In the genomic region with DNA sequence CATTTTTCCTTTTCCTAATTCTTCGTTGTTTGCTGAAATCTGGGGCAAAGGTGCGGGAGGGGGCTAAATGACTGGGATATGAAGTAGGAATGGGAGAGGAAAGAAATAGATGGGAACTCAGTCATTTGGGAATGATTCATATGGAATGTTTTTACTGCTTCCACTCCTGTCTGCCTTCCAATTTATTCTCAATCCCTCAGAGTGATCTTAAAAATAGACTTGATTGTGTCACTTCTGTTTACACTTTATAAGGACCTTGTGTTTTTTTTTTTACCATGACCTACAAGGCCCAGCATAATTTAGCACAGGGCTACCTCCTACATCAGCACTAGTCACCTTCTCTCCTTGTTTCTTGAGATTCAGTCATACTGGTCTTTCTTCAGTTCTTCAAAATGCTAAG, we compare ENCODE assay signal across 12 cellular contexts.
DNase-seq lines count a peak whose midpoint lies in the region; ATAC-seq and TF ChIP-seq lines count a peak whose summit lies in the region.
"Had no signal": no experiment of that assay in that cellular context is flagged by ENCODE, and none has a peak within 500 bp of the region (broad histone marks: within the 10 kb centered on the region; RNA-seq: fewer than 3 reads in every experiment).

No MANE protein-coding gene starts in this region.

- no peak overlapping the region for H4K8ac ChIP-seq in H9 (replicated peaks; ENCODE audit: insufficient read length, low read depth, low read length)

- no peak overlapping the region for H2AK5ac ChIP-seq in H9 (ENCODE audit: insufficient read length, low read length)

- H3K36me3 Mint-ChIP-seq in H9 (ENCODE audit: insufficient read depth in 1 of 3, low read depth in 3 of 3), result peaks cover 20 to 52% (median 49%) of the 10 kb centered on the region in 3 experiments

- H3K18ac ChIP-seq in H9 (ENCODE audit: insufficient read length, low read depth, low read length), result no peak overlapping the region

- no peak for DNase-seq in H9
- DNase-seq in amniotic stem cell (lab: John Stamatoyannopoulos, UW), result peak; percentile 34
- DNase-seq in right atrium auricular region (ENCODE audit: low spot score), result no peak
- DNase-seq in stomach, result no peak
- no peak for DNase-seq in GF-D8 (lab: John Stamatoyannopoulos, UW)
- no peak for DNase-seq in hypothalamus (lab: John Stamatoyannopoulos, UW)
- DNase-seq in NCI-H2196 (lab: John Stamatoyannopoulos, UW; ENCODE audit: unreplicated experiment), result no peak
- DNase-seq: activated gamma-delta T cell, NCI-H446 treated with DMSO at 0.1 percent for 48 hours, retina had no signal

- no peak overlapping the region for H4K91ac ChIP-seq in H9 (ENCODE audit: insufficient read length, low read depth, low read length)

- intact Hi-C loops in stomach (cut with DNase I; ENCODE audit: low total_unique reads), result no loop called here

- H3K27me3 ChIP-seq in H9 (ENCODE audit: insufficient read depth, low read length) (no peaks in the 10 kb centered on the region), right atrium auricular region (no peaks in the 10 kb centered on the region), stomach (no peaks in the 10 kb centered on the region)

- no peak overlapping the region for H3K56ac ChIP-seq in H9 (ENCODE audit: insufficient read length, low read depth, low read length)

- H2BK12ac ChIP-seq in H9 (ENCODE audit: insufficient read length, low read depth, low read length), result no peak overlapping the region

- no peak for TF ChIP-seq POLR2A in stomach (IDR thresholded peaks at IDR 0.05)

- no peak overlapping the region for H4K5ac ChIP-seq in H9 (ENCODE audit: insufficient read length, low read depth, low read length)

- H2BK20ac ChIP-seq in H9 (ENCODE audit: low read depth, low read length, poor library complexity, severe bottlenecking), result no peak overlapping the region

- ATAC-seq in HG03108 (IDR thresholded peaks at IDR 0.05; ENCODE audit: unreplicated experiment), result no peak
- ATAC-seq: stimulated activated effector memory CD8-positive, alpha-beta T cell treated with anti-CD3 and anti-CD28 coated beads, Interleukin-12 subunit alpha, Interleukin-12 subunit beta, amount 100 ng/mL, for 72 hours had no signal

- H3K9me3 ChIP-seq in H9 (ENCODE audit: control insufficient read depth, low read depth, low read length) (no peaks in the 10 kb centered on the region), right atrium auricular region (no peaks in the 10 kb centered on the region), stomach (no peaks in the 10 kb centered on the region)

- no peak for TF ChIP-seq EP300 in stomach (IDR thresholded peaks at IDR 0.05)

- no peaks in the 10 kb centered on the region for H3K79me1 ChIP-seq in H9 (ENCODE audit: insufficient read depth, low read depth, low read length, poor library complexity, severe bottlenecking)

- peak overlapping the region; percentile 15 to 50 (median 39); a peak in 6 of 7 replicates for H3K27ac Mint-ChIP-seq in H9
- H3K27ac Mint-ChIP-seq: stimulated activated effector memory CD8-positive, alpha-beta T cell treated with anti-CD3 and anti-CD28 coated beads, Interleukin-12 subunit alpha, Interleukin-12 subunit beta, amount 100 ng/mL, for 72 hours had no signal

- H2AFZ ChIP-seq in H9 (ENCODE audit: low read length), result no peak overlapping the region

- no peak overlapping the region for H3K9ac ChIP-seq in H9 (ENCODE audit: extremely low read depth, insufficient read length, low read length)

- no peak overlapping the region for H3T11ph ChIP-seq in H9 (ENCODE audit: low read length)

- no CpG with 5 or more reads among the region's 2 CpGs for WGBS in H9 (ENCODE audit: extremely low coverage, insufficient read length, low lambda C conversion rate)
- 31 to 48% (median 41%) methylated on average over 2 of the region's 2 CpGs for WGBS in stomach, 5 donors

- no peak overlapping the region for H2BK120ac ChIP-seq in H9 (ENCODE audit: low read depth, low read length, poor library complexity, severe bottlenecking)

- H2BK5ac ChIP-seq in H9 (ENCODE audit: insufficient read length, low read length), result no peak overlapping the region

- no peaks in the 10 kb centered on the region for H3K27me3 Mint-ChIP-seq in H9 (ENCODE audit: low read depth)

- H3K79me2 ChIP-seq in H9 (ENCODE audit: insufficient read depth, low read length), result no peaks in the 10 kb centered on the region

- no peaks in the 10 kb centered on the region for H3K23me2 ChIP-seq in H9 (ENCODE audit: insufficient read length, low read depth, low read length, poor library complexity, severe bottlenecking)

- no peaks in the 10 kb centered on the region for H3K4me1 ChIP-seq in H9 (ENCODE audit: insufficient read depth, low read length)
- peaks cover 0 to 6% of the 10 kb centered on the region in 2 donors for H3K4me1 ChIP-seq in right atrium auricular region
- peaks cover 4 to 30% (median 9%) of the 10 kb centered on the region in 4 donors for H3K4me1 ChIP-seq in stomach

- H3K14ac ChIP-seq in H9 (ENCODE audit: insufficient read depth, low read length), result no peak overlapping the region

- no peaks in the 10 kb centered on the region for H3K4me1 Mint-ChIP-seq in H9
- H3K4me1 Mint-ChIP-seq: stimulated activated effector memory CD8-positive, alpha-beta T cell treated with anti-CD3 and anti-CD28 coated beads, Interleukin-12 subunit alpha, Interleukin-12 subunit beta, amount 100 ng/mL, for 72 hours had no signal

- no peak overlapping the region for H3K4me3 Mint-ChIP-seq in H9
- H3K4me3 Mint-ChIP-seq: stimulated activated effector memory CD8-positive, alpha-beta T cell treated with anti-CD3 and anti-CD28 coated beads, Interleukin-12 subunit alpha, Interleukin-12 subunit beta, amount 100 ng/mL, for 72 hours had no signal

- no peak overlapping the region for H3K4me2 ChIP-seq in H9 (ENCODE audit: insufficient read depth, insufficient read length, low read length)

- H4K20me1 ChIP-seq in H9 (ENCODE audit: control insufficient read depth, insufficient read depth, insufficient read length), result no peaks in the 10 kb centered on the region

- no peak overlapping the region for H3K4ac ChIP-seq in H9 (ENCODE audit: low read depth, low read length)

- H2BK15ac ChIP-seq in H9 (ENCODE audit: low read depth, low read length), result no peak overlapping the region

- H3K4me3 ChIP-seq in right atrium auricular region, result no peak overlapping the region
- H3K4me3 ChIP-seq in stomach, result no peak overlapping the region

- no peak overlapping the region for H3K23ac ChIP-seq in H9 (ENCODE audit: insufficient read length, low read depth, low read length)

- H3K27ac ChIP-seq in H9 (ENCODE audit: insufficient read length, low read depth, low read length) (no peak overlapping the region), right atrium auricular region (peak overlapping the region; percentile 30 to 37), stomach (peak overlapping the region in 4 of 5 donors; percentile 21 to 58 (median 42))

- TF ChIP-seq CTCF in H9 (conservative IDR thresholded peaks at IDR 0.05) (no peak), right atrium auricular region (IDR thresholded peaks at IDR 0.05) (no peak), stomach (IDR thresholded peaks at IDR 0.05) (no peak)

- peaks cover 13% of the 10 kb centered on the region for H3K36me3 ChIP-seq in right atrium auricular region
- peaks cover 3 to 65% (median 61%) of the 10 kb centered on the region in 4 donors for H3K36me3 ChIP-seq in stomach

- H3K9me3 Mint-ChIP-seq in H9, result no peaks in the 10 kb centered on the region
- H3K9me3 Mint-ChIP-seq: stimulated activated effector memory CD8-positive, alpha-beta T cell treated with anti-CD3 and anti-CD28 coated beads, Interleukin-12 subunit alpha, Interleukin-12 subunit beta, amount 100 ng/mL, for 72 hours had no signal
